In genomic region chr4:3473251-3473942, GRCh38 we compare ENCODE assay signal across 20 cellular contexts. TPM values are rescaled to one million over a fixed set of nuclear protein-coding genes. Genes with fewer than 3 reads are reported as not detected.
DNase-seq lines count a peak whose midpoint lies in the region; ATAC-seq, FAIRE-seq and TF ChIP-seq lines count a peak whose summit lies in the region.
"Had no signal": no experiment of that assay in that cellular context is flagged by ENCODE, and none has a peak within 500 bp of the region (broad histone marks: within the 10 kb centered on the region; RNA-seq: fewer than 3 reads in every experiment).

No MANE protein-coding gene starts in this region.

- FAIRE-seq in H1 (lab: Jason Lieb, UNC) (no peak), pancreas (lab: Jason Lieb, UNC) (no peak)
- FAIRE-seq: RCC 7860 had no signal

- no peak overlapping the region for H3K4ac ChIP-seq in H1 (replicated peaks; ENCODE audit: insufficient read length, low read depth, low read length)

- no peak overlapping the region for H2BK5ac ChIP-seq in H1 (ENCODE audit: low read depth, low read length)

- no peak overlapping the region for H2BK20ac ChIP-seq in H1 (ENCODE audit: low read length)

- H3K18ac ChIP-seq in H1 (ENCODE audit: extremely low read depth, low read length), result no peak overlapping the region

- H3K27me3 ChIP-seq in GM06990 (replicated peaks; ENCODE audit: control insufficient read depth, insufficient read depth, low read length) (no peaks in the 10 kb centered on the region; the same call in 1 of the 2 replicates), H1 (replicated peaks in 1 of 4; ENCODE audit: control insufficient read depth in 3 of 4, extremely low read depth in 1 of 4, insufficient read depth in 3 of 4, low read length in 3 of 4) (peaks cover 1 to 58% (median 36%) of the 10 kb centered on the region in 4 experiments; a peak in 6 of 7 replicates), pancreas (no peaks in the 10 kb centered on the region)

- no peaks in the 10 kb centered on the region for H3K79me2 ChIP-seq in H1 (ENCODE audit: control insufficient read depth in 1 of 2, insufficient read depth in 2 of 2, low read length in 2 of 2)

- no peak overlapping the region for H4K5ac ChIP-seq in H1 (ENCODE audit: insufficient read length, low read depth, low read length)

- peak; percentile 1 for DNase-seq in GM06990 (ENCODE audit: extremely low read depth, insufficient read length)
- no peak for DNase-seq in H1 (ENCODE audit: low read depth in 1 of 2, low spot score in 2 of 2)
- peak; percentile 59 for DNase-seq in left ventricle myocardium superior
- DNase-seq in pancreas, result peak in 3 of 6 donors; percentile 35 to 85 (median 68)
- no peak for DNase-seq in GDM1 (lab: John Stamatoyannopoulos, UW)
- DNase-seq in glomerular visceral epithelial cell (ENCODE audit: extremely low spot score), result no peak
- no peak for DNase-seq in activated T-cell treated with anti-CD3 and anti-CD28 coated beads, Interleukin-2, amount 50 U/mL, for 72 hours
- DNase-seq: AML-193; CD4-positive, alpha-beta T cell; DND-41; HCEC 1CT; MV-4-11; NCI-H1417 treated with DMSO at 0.1 percent for 48 hours; NCI-H2029 treated with DMSO at 0.1 percent for 48 hours; NCI-H510A had no signal

- peak overlapping the region; percentile 55 for H4K91ac ChIP-seq in H1 (replicated peaks; ENCODE audit: insufficient read length, low read length)

- no peaks in the 10 kb centered on the region for H3K36me3 ChIP-seq in GM06990 (ENCODE audit: control insufficient read depth, insufficient read depth, low read length)
- no peaks in the 10 kb centered on the region for H3K36me3 ChIP-seq in H1 (ENCODE audit: control insufficient read depth in 2 of 4, insufficient read depth in 4 of 4, low read length in 3 of 4)
- peaks cover 0 to 7% (median 0%) of the 10 kb centered on the region in 3 donors for H3K36me3 ChIP-seq in pancreas

- H3K27ac Mint-ChIP-seq in activated T-cell treated with anti-CD3 and anti-CD28 coated beads, Interleukin-2, amount 50 U/mL, for 72 hours, result no peak overlapping the region
- H3K27ac Mint-ChIP-seq: CD4-positive, alpha-beta T cell had no signal

- peaks cover 5% of the 10 kb centered on the region; the same call in 1 of the 2 replicates for H3K79me1 ChIP-seq in H1 (ENCODE audit: low read depth, low read length)

- H4K8ac ChIP-seq in H1 (ENCODE audit: extremely low read depth, insufficient read depth, low read length), result peak overlapping the region; percentile 35

- H3K36me3 Mint-ChIP-seq in activated T-cell treated with anti-CD3 and anti-CD28 coated beads, Interleukin-2, amount 50 U/mL, for 72 hours (ENCODE audit: insufficient read depth in 2 of 2), result no peaks in the 10 kb centered on the region
- H3K36me3 Mint-ChIP-seq: IgD-negative memory B cell had no signal

- no peak overlapping the region for H3K4me2 ChIP-seq in H1 (ENCODE audit: insufficient read depth in 1 of 2, low read depth in 2 of 2, low read length in 2 of 2)

- intact Hi-C loops in left ventricle myocardium superior (cut with micrococcal nuclease) (no loop called here), pancreas (cut with DNase I) (loop anchor here in 1 of 3 donors (10.0 kb wide), 1 partner anchor 129 kb away; no protein-coding TSS in a partner anchor)

- POLR2A ChIA-PET in H1 (lab: Charles Lee; ENCODE audit: partially characterized antibody), result interaction anchor here (0.6 kb wide), 1 partner anchor 283 kb away, joined by 3 read pairs; no protein-coding TSS in a partner anchor

- ATAC-seq in left ventricle myocardium superior (peak; percentile 37), pancreas (peak; percentile 14 to 30 (median 22))
- ATAC-seq in activated CD4-positive, CD25-positive, alpha-beta regulatory T cell treated with anti-CD3 and anti-CD28 coated beads, Interleukin-2, amount 50 U/mL, for 24 hours, result no peak
- no peak for ATAC-seq in activated T-cell treated with anti-CD3 and anti-CD28 coated beads, Interleukin-2, amount 50 U/mL, for 72 hours (replicated peaks in 1 of 2)

- CTCF ChIA-PET in H1 (lab: Charles Lee; ENCODE audit: partially characterized antibody), result interaction anchor here (1.0 to 1.1 kb wide), 2 partner anchors 41 to 310 kb away, joined by 3 read pairs; no protein-coding TSS in a partner anchor

- no peak for TF ChIP-seq EP300 in H1 (IDR thresholded peaks at IDR 0.05; ENCODE audit: borderline replicate concordance in 1 of 2, low read depth in 2 of 2, low read length in 2 of 2)

- H3K27me3 Mint-ChIP-seq in activated T-cell treated with anti-CD3 and anti-CD28 coated beads, Interleukin-2, amount 50 U/mL, for 72 hours (ENCODE audit: low read depth), result no peaks in the 10 kb centered on the region
- H3K27me3 Mint-ChIP-seq: CD4-positive, alpha-beta T cell; IgD-negative memory B cell had no signal

- H3K9ac ChIP-seq in H1 (replicated peaks in 1 of 4; ENCODE audit: extremely low read depth in 1 of 4, low read depth in 3 of 4, low read length in 3 of 4), result no peak overlapping the region

- 0 out of 2 replicates have a peak overlapping the region, but pooled peaks have one; percentile 6 for H2BK12ac ChIP-seq in H1 (ENCODE audit: low read depth, low read length)

- H3K9me3 ChIP-seq in H1 (ENCODE audit: insufficient read depth in 2 of 2, low read depth in 1 of 2, low read length in 1 of 2), result peaks cover 0 to 6% of the 10 kb centered on the region in 2 experiments; a peak in 1 of 4 replicates
- H3K9me3 ChIP-seq in pancreas, result no peaks in the 10 kb centered on the region

- no peaks in the 10 kb centered on the region for H3K9me3 Mint-ChIP-seq in activated T-cell treated with anti-CD3 and anti-CD28 coated beads, Interleukin-2, amount 50 U/mL, for 72 hours
- H3K9me3 Mint-ChIP-seq: CD4-positive, alpha-beta T cell; IgD-negative memory B cell had no signal

- peak overlapping the region; percentile 25; the same call in 1 of the 2 replicates for H2BK15ac ChIP-seq in H1 (ENCODE audit: low read length)

- TF ChIP-seq CTCF in GM06990 (IDR thresholded peaks at IDR 0.05; ENCODE audit: insufficient read depth, low read length, poor library complexity, severe bottlenecking) (no peak), H1 (IDR thresholded peaks at IDR 0.05; ENCODE audit: control extremely low read depth in 1 of 3, insufficient read depth in 1 of 3, low read depth in 1 of 3, low read length in 3 of 3) (no peak), pancreas (IDR thresholded peaks at IDR 0.05) (no peak)

- no peaks in the 10 kb centered on the region for H3K4me1 Mint-ChIP-seq in activated T-cell treated with anti-CD3 and anti-CD28 coated beads, Interleukin-2, amount 50 U/mL, for 72 hours (ENCODE audit: low read depth)
- H3K4me1 Mint-ChIP-seq: IgD-negative memory B cell had no signal

- 86% methylated on average over 37 of the region's 39 CpGs; no CpG with 5 or more reads in 1 of the 2 experiments for WGBS in H1 (ENCODE audit: extremely low coverage in 1 of 2, insufficient coverage in 1 of 2, insufficient read length in 1 of 2, insufficient replicate concordance in 2 of 2, low coverage in 1 of 2, low lambda C conversion rate in 2 of 2, missing lambda C conversion rate in 1 of 2), 2 experiments
- WGBS in pancreas, 2 donors, result 68% methylated on average over 39 of the region's 39 CpGs

- no peak overlapping the region for H3K4me3 Mint-ChIP-seq in activated T-cell treated with anti-CD3 and anti-CD28 coated beads, Interleukin-2, amount 50 U/mL, for 72 hours
- H3K4me3 Mint-ChIP-seq: CD4-positive, alpha-beta T cell; IgD-negative memory B cell had no signal

- H3K27ac ChIP-seq in H1 (ENCODE audit: low read depth, low read length) (no peak overlapping the region), pancreas (peak overlapping the region in 2 of 4 donors; percentile 58 to 61)

- no peak overlapping the region for H3K23ac ChIP-seq in H1 (ENCODE audit: insufficient read length)

- peaks cover 4% of the 10 kb centered on the region for H3K23me2 ChIP-seq in H1 (ENCODE audit: low read depth, low read length)

- no peak overlapping the region for H2AFZ ChIP-seq in H1 (ENCODE audit: low read length)

- H3K4me1 ChIP-seq in H1 (replicated peaks in 1 of 4; ENCODE audit: control insufficient read depth in 3 of 4, insufficient read depth in 4 of 4, low read length in 3 of 4) (peaks cover 0 to 5% (median 4%) of the 10 kb centered on the region in 4 experiments; a peak in 2 of 7 replicates), pancreas (peaks cover 9 to 34% (median 23%) of the 10 kb centered on the region in 3 donors)

- no peak overlapping the region for H3K14ac ChIP-seq in H1 (ENCODE audit: insufficient read length)

- TF ChIP-seq RAD21 in H1 (IDR thresholded peaks at IDR 0.05 in 1 of 2, conservative IDR thresholded peaks at IDR 0.05 in 1 of 2; ENCODE audit: low read depth in 2 of 2, low read length in 2 of 2), result no peak

- H2BK120ac ChIP-seq in H1 (replicated peaks; ENCODE audit: low read depth, low read length), result no peak overlapping the region

- peaks cover 0 to 7% of the 10 kb centered on the region in 2 experiments for H4K20me1 ChIP-seq in H1 (replicated peaks in 1 of 2; ENCODE audit: control insufficient read depth in 1 of 2, insufficient read depth in 2 of 2, low read length in 2 of 2)

- no peak overlapping the region for H2AK5ac ChIP-seq in H1 (ENCODE audit: low read depth, low read length)

- no peak overlapping the region for H3K56ac ChIP-seq in H1 (replicated peaks; ENCODE audit: insufficient read length, low read depth, low read length)

- TF ChIP-seq POLR2A in H1 (IDR thresholded peaks at IDR 0.05; ENCODE audit: control extremely low read depth in 1 of 2, low read depth in 2 of 2, low read length in 2 of 2), result no peak

- H3K4me3 ChIP-seq in GM06990 (replicated peaks; ENCODE audit: low read depth, low read length) (no peak overlapping the region), H1 (ENCODE audit: extremely low read depth in 1 of 4, insufficient read depth in 2 of 4, low read depth in 3 of 4, low read length in 4 of 4) (no peak overlapping the region), pancreas (no peak overlapping the region)

RNA-seq across cellular contexts. Expression of gene DOK7, which starts 10.3 kb away (rescaled TPM):
- not detected in 2 replicates for total RNA-seq in H1 (2021; fragmentation: NEBNext Ultra II Directional; extraction: Animal tissue kit (Norgen Biotek cat#: 25700))
- polyA plus RNA-seq in H1 (2011; rRNA removed) (0.32 and 0.36 TPM in 2 replicates), pancreas (1 to 10 TPM; 2.8 to 5.8 TPM)
- polyA plus RNA-seq in H1 (2011; cell fraction: cytosol; rRNA removed), result 0.19 TPM
- polyA plus RNA-seq in H1 (2011; cell fraction: nucleus; rRNA removed), result 0.27 TPM
- polyA plus RNA-seq in H1 (2012, experiment 1 of 2), result 0.09 to 0.32 TPM (median 0.25 TPM) in 3 of 4 replicates, not detected in the other
- 0.09 TPM for polyA plus RNA-seq in H1 (2012, experiment 2 of 2)
- polyA plus RNA-seq in H1 (2013, experiment 1 of 2), result 0.14 TPM
- polyA plus RNA-seq in H1 (2013, experiment 2 of 2), result 0.13 TPM
- not detected in 2 replicates for polyA minus RNA-seq in H1 (2011; rRNA and poly(A)+ RNA removed)
- polyA minus RNA-seq in H1 (2011; cell fraction: cytosol; rRNA and poly(A)+ RNA removed), result not detected
- not detected for polyA minus RNA-seq in H1 (2011; cell fraction: nucleus; rRNA and poly(A)+ RNA removed)
- total RNA-seq in left ventricle myocardium superior (35.5 TPM), pancreas (1 to 10 TPM; 2.5 to 8.0 (median 4.2) TPM)
- total RNA-seq in activated T-cell treated with anti-CD3 and anti-CD28 coated beads, Interleukin-2, amount 50 U/mL, for 72 hours, result not detected
- total RNA-seq: A673; CD4-positive, alpha-beta T cell had no signal

RNA-seq across cellular contexts. Expression of gene HGFAC, which starts 31.6 kb away (rescaled TPM):
- 0.15 TPM in 1 of 2 replicates, not detected in the other for total RNA-seq in H1 (2021; fragmentation: NEBNext Ultra II Directional; extraction: Animal tissue kit (Norgen Biotek cat#: 25700))
- polyA plus RNA-seq in H1 (2011; rRNA removed) (0.14 and 0.35 TPM in 2 replicates), pancreas (1 to 10 TPM; 1.2 to 2.2 TPM)
- polyA plus RNA-seq in H1 (2011; cell fraction: cytosol; rRNA removed), result 0.34 TPM
- polyA plus RNA-seq in H1 (2011; cell fraction: nucleus; rRNA removed), result 2.4 TPM
- polyA plus RNA-seq in H1 (2012, experiment 1 of 2), result 0.60 TPM in 1 of 4 replicates, not detected in the others
- polyA plus RNA-seq in H1 (2012, experiment 2 of 2), result not detected
- 0.10 TPM for polyA plus RNA-seq in H1 (2013, experiment 1 of 2)
- 0.07 TPM for polyA plus RNA-seq in H1 (2013, experiment 2 of 2)
- not detected in 2 replicates for polyA minus RNA-seq in H1 (2011; rRNA and poly(A)+ RNA removed)
- polyA minus RNA-seq in H1 (2011; cell fraction: cytosol; rRNA and poly(A)+ RNA removed), result not detected
- not detected for polyA minus RNA-seq in H1 (2011; cell fraction: nucleus; rRNA and poly(A)+ RNA removed)
- total RNA-seq in left ventricle myocardium superior (0.67 TPM), pancreas (under 1 TPM in 3 of 6 donors, not detected in 3; 0.09 to 0.47 (median 0.13) TPM)
- under 1 TPM; 0.51 to 0.62 TPM for total RNA-seq in activated T-cell treated with anti-CD3 and anti-CD28 coated beads, Interleukin-2, amount 50 U/mL, for 72 hours
- total RNA-seq: HT-29 had no signal
- polyA plus RNA-seq: IgD-negative memory B cell had no signal

RNA-seq across cellular contexts. Expression of gene LRPAP1, which starts 58.8 kb away (rescaled TPM):
- 101 and 106 TPM in 2 replicates for total RNA-seq in H1 (2021; fragmentation: NEBNext Ultra II Directional; extraction: Animal tissue kit (Norgen Biotek cat#: 25700))
- 31.1 and 39.6 TPM in 2 replicates for polyA plus RNA-seq in H1 (2011; rRNA removed)
- polyA plus RNA-seq in H1 (2011; cell fraction: cytosol; rRNA removed), result 80.4 TPM
- 79.1 TPM for polyA plus RNA-seq in H1 (2011; cell fraction: nucleus; rRNA removed)
- polyA plus RNA-seq in H1 (2012, experiment 1 of 2), result 76.1 to 129 TPM (median 105 TPM) in 4 replicates
- 55.3 TPM for polyA plus RNA-seq in H1 (2012, experiment 2 of 2)
- polyA plus RNA-seq in H1 (2013, experiment 1 of 2), result 89.8 TPM
- polyA plus RNA-seq in H1 (2013, experiment 2 of 2), result 106 TPM
- polyA minus RNA-seq in H1 (2011; rRNA and poly(A)+ RNA removed), result 31.4 and 55.9 TPM in 2 replicates
- polyA minus RNA-seq in H1 (2011; cell fraction: cytosol; rRNA and poly(A)+ RNA removed), result 47.0 TPM
- 33.5 TPM for polyA minus RNA-seq in H1 (2011; cell fraction: nucleus; rRNA and poly(A)+ RNA removed)
- 307 TPM for total RNA-seq in left ventricle myocardium superior
- 100 to 1,000 TPM in 4 of 6 donors, 10 to 100 TPM in 2; 83.9 to 129 (median 111) TPM for total RNA-seq in pancreas
- 100 to 1,000 TPM in 1 of 2 donors, 10 to 100 TPM in 1; 30.4 to 111 TPM for polyA plus RNA-seq in pancreas
- 10 to 100 TPM; 49.7 to 52.7 TPM for total RNA-seq in activated T-cell treated with anti-CD3 and anti-CD28 coated beads, Interleukin-2, amount 50 U/mL, for 72 hours

Comparison
In these comparisons a context has a peak if more than half of its experiments do, and no peak if none do; other contexts are left out.
1. DNase-seq: peak in GM06990 (single experiment) and left ventricle myocardium superior (single experiment); none in H1 (0 of 2), GDM1 (single experiment), glomerular visceral epithelial cell (single experiment) and activated T-cell treated with anti-CD3 and anti-CD28 coated beads, Interleukin-2, amount 50 U/mL, for 72 hours (0 of 2).
2. ATAC-seq: peak in left ventricle myocardium superior (single experiment) and pancreas (4 of 4); none in activated CD4-positive, CD25-positive, alpha-beta regulatory T cell treated with anti-CD3 and anti-CD28 coated beads, Interleukin-2, amount 50 U/mL, for 24 hours (0 of 2) and activated T-cell treated with anti-CD3 and anti-CD28 coated beads, Interleukin-2, amount 50 U/mL, for 72 hours (0 of 2).